Comparison of ENCODE assay signal across 11 cellular contexts in the genomic region with DNA sequence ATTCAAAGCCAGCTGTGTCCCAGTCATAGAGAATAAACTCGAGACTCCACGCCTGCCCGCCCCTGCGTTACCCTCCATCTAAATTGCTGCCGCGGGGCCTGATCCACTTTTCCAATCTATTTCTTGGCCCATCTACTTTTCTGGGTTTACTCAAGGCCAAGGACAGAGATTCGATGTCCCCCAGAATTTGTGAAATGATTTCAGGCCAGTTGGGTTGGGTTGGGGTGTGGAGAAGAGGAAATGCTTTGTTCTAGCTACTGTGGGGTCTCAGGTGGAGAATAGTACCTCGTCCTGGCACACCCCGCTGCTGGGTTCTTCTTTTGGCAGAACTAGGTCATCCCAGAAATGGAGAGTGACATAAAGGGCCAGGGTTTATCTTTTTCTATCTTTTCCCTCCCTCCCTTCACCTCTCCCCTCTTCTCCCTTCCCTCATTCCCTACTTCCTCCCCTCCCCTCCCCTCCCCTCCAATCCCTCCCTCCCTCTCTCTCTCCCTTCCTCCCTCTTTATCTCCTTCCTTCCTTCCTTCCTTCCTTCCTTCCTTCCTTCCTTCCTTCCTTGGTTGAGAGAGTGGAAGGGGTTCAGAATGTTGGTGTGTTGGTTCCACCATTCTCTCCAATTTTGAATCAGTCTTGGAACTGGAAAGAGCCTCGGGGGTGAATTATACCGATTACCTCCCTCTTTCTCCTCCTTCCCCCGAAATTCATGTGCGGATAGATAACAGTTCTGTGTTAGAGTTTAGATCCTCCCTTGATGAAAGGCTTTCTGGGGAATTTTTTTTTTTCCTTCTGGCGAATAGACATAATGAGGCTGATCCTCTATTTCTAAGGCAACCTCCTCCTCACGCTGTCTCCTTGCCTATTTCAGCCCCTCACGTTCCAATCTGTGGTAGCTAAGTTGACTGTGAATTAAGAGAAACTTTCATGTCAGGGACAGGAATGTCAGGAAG. TPM values are rescaled to one million over a fixed set of nuclear protein-coding genes. Genes with fewer than 3 reads are reported as not detected.
A peak's percentile ranks its signal among the peaks of the same experiment; 100 is the strongest.
DNase-seq lines count a peak whose midpoint lies in the region; ATAC-seq and TF ChIP-seq lines count a peak whose summit lies in the region.
"Had no signal": no experiment of that assay in that cellular context is flagged by ENCODE, and none has a peak within 500 bp of the region (broad histone marks: within the 10 kb centered on the region; RNA-seq: fewer than 3 reads in every experiment).

No MANE protein-coding gene starts in this region.

- peak overlapping the region; percentile 25 for H3K4me3 Mint-ChIP-seq in T-helper 1 cell treated with Interleukin-12 subunit alpha and Interleukin-12 subunit beta and Interleukin-4 antibody, amounts not matched to agents 30 μg/mL and 1 μg/mL, for 36 hours
- H3K4me3 Mint-ChIP-seq in brain, result peak overlapping the region; percentile 77 to 84 (median 83)
- peak overlapping the region; percentile 23 for H3K4me3 Mint-ChIP-seq in stimulated activated memory B cell treated with anti-CD40 and anti-IgM and Interleukin-4, amounts not matched to agents 10 μg/mL and 1 μg/mL and 100 μg/mL, for 72 hours

- peaks cover 4% of the 10 kb centered on the region for H3K4me1 Mint-ChIP-seq in T-helper 1 cell treated with Interleukin-12 subunit alpha and Interleukin-12 subunit beta and Interleukin-4 antibody, amounts not matched to agents 30 μg/mL and 1 μg/mL, for 36 hours (ENCODE audit: low read depth)
- H3K4me1 Mint-ChIP-seq in brain, result peaks cover 23% of the 10 kb centered on the region
- peaks cover 14% of the 10 kb centered on the region for H3K4me1 Mint-ChIP-seq in stimulated activated memory B cell treated with anti-CD40 and anti-IgM and Interleukin-4, amounts not matched to agents 10 μg/mL and 1 μg/mL and 100 μg/mL, for 72 hours

- ATAC-seq in stimulated activated memory B cell treated with anti-CD40 and anti-IgM and Interleukin-4, amounts not matched to agents 10 μg/mL and 1 μg/mL and 100 μg/mL, for 72 hours, result no peak
- no peak for ATAC-seq in GM21515 (IDR thresholded peaks at IDR 0.05; ENCODE audit: unreplicated experiment)

- H3K27me3 Mint-ChIP-seq in T-helper 1 cell treated with Interleukin-12 subunit alpha and Interleukin-12 subunit beta and Interleukin-4 antibody, amounts not matched to agents 30 μg/mL and 1 μg/mL, for 36 hours (ENCODE audit: low read depth), result peaks cover 60% of the 10 kb centered on the region
- peaks cover 38% of the 10 kb centered on the region for H3K27me3 Mint-ChIP-seq in brain
- peaks cover 51% of the 10 kb centered on the region for H3K27me3 Mint-ChIP-seq in stimulated activated memory B cell treated with anti-CD40 and anti-IgM and Interleukin-4, amounts not matched to agents 10 μg/mL and 1 μg/mL and 100 μg/mL, for 72 hours

- H3K36me3 Mint-ChIP-seq in T-helper 1 cell treated with Interleukin-12 subunit alpha and Interleukin-12 subunit beta and Interleukin-4 antibody, amounts not matched to agents 30 μg/mL and 1 μg/mL, for 36 hours (ENCODE audit: low read depth), result peaks cover 1% of the 10 kb centered on the region
- no peaks in the 10 kb centered on the region for H3K36me3 Mint-ChIP-seq in brain
- H3K36me3 Mint-ChIP-seq in stimulated activated memory B cell treated with anti-CD40 and anti-IgM and Interleukin-4, amounts not matched to agents 10 μg/mL and 1 μg/mL and 100 μg/mL, for 72 hours, result no peaks in the 10 kb centered on the region

- H3K27ac ChIP-seq in layer of hippocampus (ENCODE audit: low read depth, low read length), result peak overlapping the region; percentile 97

- DNase-seq in T-helper 1 cell, result no peak
- no peak for DNase-seq in NK-92 (lab: John Stamatoyannopoulos, UW; ENCODE audit: unreplicated experiment)
- no peak for DNase-seq in AML-193 (lab: John Stamatoyannopoulos, UW)
- DNase-seq: activated CD4-positive, alpha-beta T cell treated with anti-CD3 and anti-CD28 coated beads, Interleukin-2, amount 10 ng/mL, durations not matched to agents 24 days and 14 days; central memory CD4-positive, alpha-beta T cell; HCEC 1CT had no signal

- no peak for TF ChIP-seq CTCF in brain (conservative IDR thresholded peaks at IDR 0.05)

- no peaks in the 10 kb centered on the region for H3K9me3 Mint-ChIP-seq in T-helper 1 cell treated with Interleukin-12 subunit alpha and Interleukin-12 subunit beta and Interleukin-4 antibody, amounts not matched to agents 30 μg/mL and 1 μg/mL, for 36 hours
- peaks cover 0 to 4% (median 0%) of the 10 kb centered on the region in 5 experiments for H3K9me3 Mint-ChIP-seq in brain
- no peaks in the 10 kb centered on the region for H3K9me3 Mint-ChIP-seq in stimulated activated memory B cell treated with anti-CD40 and anti-IgM and Interleukin-4, amounts not matched to agents 10 μg/mL and 1 μg/mL and 100 μg/mL, for 72 hours
- H3K9me3 Mint-ChIP-seq: activated CD4-positive, alpha-beta T cell treated with anti-CD3 and anti-CD28 coated beads, Interleukin-2, amount 10 ng/mL, durations not matched to agents 24 days and 14 days had no signal

- no peak overlapping the region for H3K27ac Mint-ChIP-seq in T-helper 1 cell treated with Interleukin-12 subunit alpha and Interleukin-12 subunit beta and Interleukin-4 antibody, amounts not matched to agents 30 μg/mL and 1 μg/mL, for 36 hours
- H3K27ac Mint-ChIP-seq in brain, result peak overlapping the region in 1 of 5 experiments; percentile 74
- H3K27ac Mint-ChIP-seq in stimulated activated memory B cell treated with anti-CD40 and anti-IgM and Interleukin-4, amounts not matched to agents 10 μg/mL and 1 μg/mL and 100 μg/mL, for 72 hours, result no peak overlapping the region
- H3K27ac Mint-ChIP-seq: activated CD4-positive, alpha-beta T cell treated with anti-CD3 and anti-CD28 coated beads, Interleukin-2, amount 10 ng/mL, durations not matched to agents 24 days and 14 days had no signal

- no peaks in the 10 kb centered on the region for H3K27me3 ChIP-seq in layer of hippocampus (ENCODE audit: control insufficient read depth, insufficient read depth, low read length)

RNA-seq across cellular contexts. Expression of a gene that starts 1.2 kb away (rescaled TPM):
- polyA plus RNA-seq in brain (ENCODE audit: insufficient read depth, low read depth, low replicate concordance), result 1.9 TPM

Comparison
In these comparisons a context has a peak if more than half of its experiments do, and no peak if none do; other contexts are left out.
1. H3K4me3 Mint-ChIP-seq: peak in every context shown above with its lines; median percentile 83 in brain; 25 in T-helper 1 cell treated with Interleukin-12 subunit alpha and Interleukin-12 subunit beta and Interleukin-4 antibody, amounts not matched to agents 30 μg/mL and 1 μg/mL, for 36 hours; 23 in stimulated activated memory B cell treated with anti-CD40 and anti-IgM and Interleukin-4, amounts not matched to agents 10 μg/mL and 1 μg/mL and 100 μg/mL, for 72 hours.